17 cellular contexts compared by ENCODE assay signal in the genomic region with DNA sequence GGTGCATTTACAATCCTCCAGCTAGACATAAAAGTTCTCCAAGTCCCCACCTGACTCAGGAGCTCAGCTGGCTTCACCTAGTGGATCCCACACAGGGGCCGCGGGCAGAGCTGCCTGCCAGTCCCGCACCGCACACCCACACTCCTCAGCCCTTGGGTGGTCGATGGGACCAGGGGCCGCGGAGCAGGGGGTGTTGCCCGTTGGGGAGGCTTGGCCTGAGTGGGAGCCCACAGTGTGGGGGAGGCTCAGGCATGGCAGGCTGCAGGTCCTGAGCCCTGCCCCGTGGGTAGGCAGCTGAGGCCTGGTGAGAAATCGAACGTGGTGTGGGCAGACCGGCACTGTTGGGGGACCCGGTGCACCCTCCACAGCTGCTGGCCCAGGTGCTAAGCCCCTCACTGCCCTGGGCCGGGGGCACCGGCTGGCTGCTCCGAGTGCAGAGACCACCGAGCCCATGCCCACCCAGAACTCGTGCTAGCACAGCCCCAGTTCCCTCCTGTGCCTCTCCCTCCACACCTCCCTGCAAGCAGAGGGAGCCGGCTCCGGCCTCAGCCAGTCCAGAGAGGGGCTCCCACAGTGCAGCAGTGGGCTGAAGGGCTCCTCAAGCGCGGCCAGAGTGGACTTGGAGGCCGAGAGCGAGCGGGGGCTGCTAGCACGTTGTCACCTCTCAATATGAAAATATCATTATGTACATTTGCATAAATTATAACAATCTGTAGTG. TPM values are rescaled to one million over a fixed set of nuclear protein-coding genes. Genes with fewer than 3 reads are reported as not detected.
DNase-seq lines count a peak whose midpoint lies in the region; ATAC-seq lines count a peak whose summit lies in the region.
"Had no signal": no experiment of that assay in that cellular context is flagged by ENCODE, and none has a peak within 500 bp of the region (broad histone marks: within the 10 kb centered on the region; RNA-seq: fewer than 3 reads in every experiment).

No MANE protein-coding gene starts in this region.

- no peak overlapping the region for H3K4me3 Mint-ChIP-seq in stimulated activated naive CD8-positive, alpha-beta T cell treated with anti-CD3 and anti-CD28 coated beads, Interleukin-15, amount 100 ng/mL, for 72 hours
- no peak overlapping the region for H3K4me3 Mint-ChIP-seq in stimulated activated memory B cell treated with anti-CD40 and anti-IgM and Interleukin-4, amounts not matched to agents 10 μg/mL and 1 μg/mL and 100 μg/mL, for 72 hours
- no peak overlapping the region for H3K4me3 Mint-ChIP-seq in activated CD4-positive, alpha-beta T cell treated with anti-CD3 and anti-CD28 coated beads for 36 hours
- H3K4me3 Mint-ChIP-seq: B cell; CD8-positive, alpha-beta T cell; H9 had no signal

- POLR2A ChIA-PET in activated CD4-positive, alpha-beta T cell treated with anti-CD3 and anti-CD28 coated beads for 36 hours (lab: Charles Lee) = no interaction called here

- no peaks in the 10 kb centered on the region for H3K27me3 Mint-ChIP-seq in stimulated activated naive CD8-positive, alpha-beta T cell treated with anti-CD3 and anti-CD28 coated beads, Interleukin-15, amount 100 ng/mL, for 72 hours
- H3K27me3 Mint-ChIP-seq in stimulated activated memory B cell treated with anti-CD40 and anti-IgM and Interleukin-4, amounts not matched to agents 10 μg/mL and 1 μg/mL and 100 μg/mL, for 72 hours = no peaks in the 10 kb centered on the region
- H3K27me3 Mint-ChIP-seq in activated CD4-positive, alpha-beta T cell treated with anti-CD3 and anti-CD28 coated beads for 36 hours = no peaks in the 10 kb centered on the region

- no peak overlapping the region for H3K18ac ChIP-seq in mesenchymal stem cell (ENCODE audit: low read depth in 1 of 2, low read length in 2 of 2)

- H3K14ac ChIP-seq in mesenchymal stem cell (ENCODE audit: low read length in 2 of 2) = no peak overlapping the region

- H3K9me3 ChIP-seq in mesenchymal stem cell (ENCODE audit: control insufficient read depth, low read length) = no peaks in the 10 kb centered on the region

- H3K9ac ChIP-seq in mesenchymal stem cell (ENCODE audit: low read length) = no peak overlapping the region
- H3K9ac ChIP-seq: BLaER1 treated with 17β-estradiol and CSF1 and Interleukin-3, amounts not matched to agents 10 nM and 100 nM had no signal

- DNase-seq in stimulated activated naive CD8-positive, alpha-beta T cell treated with anti-CD3 and anti-CD28 coated beads, Interleukin-15, amount 100 ng/mL, for 72 hours = no peak
- no peak for DNase-seq in stimulated activated naive CD8-positive, alpha-beta T cell treated with anti-CD3 and anti-CD28 coated beads, Interleukin-15, Interleukin-2, amounts not matched to agents 100 U/mL and 50 U/mL, for 24 hours
- DNase-seq in mesenchymal stem cell = no peak
- DNase-seq in activated CD4-positive, alpha-beta T cell treated with anti-CD3 and anti-CD28 coated beads for 36 hours = no peak
- no peak for DNase-seq in amniotic stem cell (lab: John Stamatoyannopoulos, UW)
- DNase-seq in SIG-M5 treated with dmso at 0.1 percent for 504 hours (lab: John Stamatoyannopoulos, UW; ENCODE audit: unreplicated experiment) = no peak
- DNase-seq: 8988T; CD8-positive, alpha-beta T cell; DMS 273 treated with DMSO at 0.1 percent for 48 hours; DMS53; DND-41; EL; H9 had no signal

- H3K4me3 ChIP-seq in mesenchymal stem cell (ENCODE audit: insufficient read depth in 1 of 2, low read depth in 1 of 2, low read length in 2 of 2) = no peak overlapping the region
- H3K4me3 ChIP-seq: BLaER1 treated with 17β-estradiol and CSF1 and Interleukin-3, amounts not matched to agents 10 nM and 100 nM; GM12878 had no signal

- H4K91ac ChIP-seq in mesenchymal stem cell (ENCODE audit: low read length) = peak overlapping the region; percentile 39

- H2BK12ac ChIP-seq in mesenchymal stem cell (ENCODE audit: low read length in 2 of 2) = no peak overlapping the region

- H3K4me1 ChIP-seq in mesenchymal stem cell (ENCODE audit: control insufficient read depth, insufficient read depth, low read depth, low read length) = no peaks in the 10 kb centered on the region

- no peak overlapping the region for H3K23ac ChIP-seq in mesenchymal stem cell (ENCODE audit: low read length in 2 of 2)

- H3K4me2 ChIP-seq in mesenchymal stem cell (ENCODE audit: low read length, poor library complexity, severe bottlenecking) = no peak overlapping the region
- H3K4me2 ChIP-seq: BLaER1 treated with 17β-estradiol and CSF1 and Interleukin-3, amounts not matched to agents 10 nM and 100 nM had no signal

- no peak overlapping the region for H2AK5ac ChIP-seq in mesenchymal stem cell (ENCODE audit: low read length, severe bottlenecking)

- no peaks in the 10 kb centered on the region for H3K9me3 Mint-ChIP-seq in stimulated activated naive CD8-positive, alpha-beta T cell treated with anti-CD3 and anti-CD28 coated beads, Interleukin-15, amount 100 ng/mL, for 72 hours
- no peaks in the 10 kb centered on the region for H3K9me3 Mint-ChIP-seq in stimulated activated memory B cell treated with anti-CD40 and anti-IgM and Interleukin-4, amounts not matched to agents 10 μg/mL and 1 μg/mL and 100 μg/mL, for 72 hours
- H3K9me3 Mint-ChIP-seq in activated CD4-positive, alpha-beta T cell treated with anti-CD3 and anti-CD28 coated beads for 36 hours (ENCODE audit: low read depth) = no peaks in the 10 kb centered on the region
- H3K9me3 Mint-ChIP-seq: CD8-positive, alpha-beta T cell had no signal

- no peak overlapping the region for H3K27ac Mint-ChIP-seq in stimulated activated naive CD8-positive, alpha-beta T cell treated with anti-CD3 and anti-CD28 coated beads, Interleukin-15, amount 100 ng/mL, for 72 hours
- H3K27ac Mint-ChIP-seq in stimulated activated memory B cell treated with anti-CD40 and anti-IgM and Interleukin-4, amounts not matched to agents 10 μg/mL and 1 μg/mL and 100 μg/mL, for 72 hours = no peak overlapping the region
- H3K27ac Mint-ChIP-seq in activated CD4-positive, alpha-beta T cell treated with anti-CD3 and anti-CD28 coated beads for 36 hours = no peak overlapping the region
- H3K27ac Mint-ChIP-seq: B cell; CD8-positive, alpha-beta T cell had no signal

- no peak overlapping the region for H2BK5ac ChIP-seq in mesenchymal stem cell (ENCODE audit: low read depth, low read length, poor library complexity, severe bottlenecking)

- no peak overlapping the region for H2BK120ac ChIP-seq in mesenchymal stem cell (ENCODE audit: low read depth, low read length)

- no peaks in the 10 kb centered on the region for H3K79me1 ChIP-seq in mesenchymal stem cell (replicated peaks; ENCODE audit: low read length, poor library complexity, severe bottlenecking)

- no peak overlapping the region for H4K8ac ChIP-seq in mesenchymal stem cell (ENCODE audit: low read length)

- peaks cover 7% of the 10 kb centered on the region for H3K36me3 Mint-ChIP-seq in stimulated activated memory B cell treated with anti-CD40 and anti-IgM and Interleukin-4, amounts not matched to agents 10 μg/mL and 1 μg/mL and 100 μg/mL, for 72 hours
- peaks cover 8% of the 10 kb centered on the region for H3K36me3 Mint-ChIP-seq in activated CD4-positive, alpha-beta T cell treated with anti-CD3 and anti-CD28 coated beads for 36 hours (ENCODE audit: low read depth)

- no peak overlapping the region for H3K4ac ChIP-seq in mesenchymal stem cell (ENCODE audit: low read depth in 1 of 2, low read length in 2 of 2)

- H2AFZ ChIP-seq in mesenchymal stem cell (ENCODE audit: low read depth, low read length) = no peak overlapping the region

- peak; percentile 26 for ATAC-seq in stimulated activated naive CD8-positive, alpha-beta T cell treated with anti-CD3 and anti-CD28 coated beads, Interleukin-15, amount 100 ng/mL, for 72 hours
- no peak for ATAC-seq in stimulated activated naive CD8-positive, alpha-beta T cell treated with anti-CD3 and anti-CD28 coated beads, Interleukin-15, Interleukin-2, amounts not matched to agents 100 U/mL and 50 U/mL, for 24 hours
- ATAC-seq in stimulated activated memory B cell treated with anti-CD40 and anti-IgM and Interleukin-4, amounts not matched to agents 10 μg/mL and 1 μg/mL and 100 μg/mL, for 72 hours = peak; percentile 47
- no peak for ATAC-seq in activated CD4-positive, alpha-beta T cell treated with anti-CD3 and anti-CD28 coated beads for 36 hours
- ATAC-seq: CD8-positive, alpha-beta T cell; GM12878 had no signal

- peaks cover 0 to 10% of the 10 kb centered on the region in 2 experiments for H3K36me3 ChIP-seq in mesenchymal stem cell (ENCODE audit: control insufficient read depth in 1 of 2, insufficient read depth in 2 of 2, low read depth in 1 of 2, low read length in 2 of 2)

- no peak overlapping the region for H3K27ac ChIP-seq in mesenchymal stem cell (ENCODE audit: low read length, poor library complexity, severe bottlenecking)
- H3K27ac ChIP-seq: BLaER1 treated with 17β-estradiol and CSF1 and Interleukin-3, amounts not matched to agents 10 nM and 100 nM had no signal

- H2BK15ac ChIP-seq in mesenchymal stem cell (ENCODE audit: low read depth, poor library complexity, severe bottlenecking) = no peak overlapping the region

- intact Hi-C loops in activated CD4-positive, alpha-beta T cell treated with anti-CD3 and anti-CD28 coated beads for 36 hours (cut with DNase I, micrococcal nuclease) = no loop called here

- no peaks in the 10 kb centered on the region for H3K27me3 ChIP-seq in mesenchymal stem cell (ENCODE audit: control insufficient read depth in 1 of 2, insufficient read depth in 1 of 2, low read length in 2 of 2)
- H3K27me3 ChIP-seq: BLaER1 treated with 17β-estradiol and CSF1 and Interleukin-3, amounts not matched to agents 10 nM and 100 nM had no signal

- CTCF ChIA-PET in activated CD4-positive, alpha-beta T cell treated with anti-CD3 and anti-CD28 coated beads for 36 hours (lab: Charles Lee) = no interaction called here

- 94% methylated on average over 20 of the region's 26 CpGs for WGBS in mesenchymal stem cell

- no peaks in the 10 kb centered on the region for H3K4me1 Mint-ChIP-seq in stimulated activated naive CD8-positive, alpha-beta T cell treated with anti-CD3 and anti-CD28 coated beads, Interleukin-15, amount 100 ng/mL, for 72 hours
- no peaks in the 10 kb centered on the region for H3K4me1 Mint-ChIP-seq in stimulated activated memory B cell treated with anti-CD40 and anti-IgM and Interleukin-4, amounts not matched to agents 10 μg/mL and 1 μg/mL and 100 μg/mL, for 72 hours
- H3K4me1 Mint-ChIP-seq in activated CD4-positive, alpha-beta T cell treated with anti-CD3 and anti-CD28 coated beads for 36 hours = no peaks in the 10 kb centered on the region
- H3K4me1 Mint-ChIP-seq: B cell had no signal

RNA-seq across cellular contexts. Expression of a gene that starts 16.6 kb away (rescaled TPM):
- 17.3 TPM for polyA plus RNA-seq in mesenchymal stem cell (2013, experiment 1 of 2)
- polyA plus RNA-seq in mesenchymal stem cell (2013, experiment 2 of 2) = 20.0 TPM
- 10 to 100 TPM; 25.8 to 32.2 TPM for total RNA-seq in activated CD4-positive, alpha-beta T cell treated with anti-CD3 and anti-CD28 coated beads for 36 hours

Comparison
In these comparisons a context has a peak if more than half of its experiments do, and no peak if none do; other contexts are left out.
1. ATAC-seq: peak in stimulated activated naive CD8-positive, alpha-beta T cell treated with anti-CD3 and anti-CD28 coated beads, Interleukin-15, amount 100 ng/mL, for 72 hours (single experiment) and stimulated activated memory B cell treated with anti-CD40 and anti-IgM and Interleukin-4, amounts not matched to agents 10 μg/mL and 1 μg/mL and 100 μg/mL, for 72 hours (single experiment); none in stimulated activated naive CD8-positive, alpha-beta T cell treated with anti-CD3 and anti-CD28 coated beads, Interleukin-15, Interleukin-2, amounts not matched to agents 100 U/mL and 50 U/mL, for 24 hours (single experiment) and activated CD4-positive, alpha-beta T cell treated with anti-CD3 and anti-CD28 coated beads for 36 hours (single experiment).